In the genomic region with DNA sequence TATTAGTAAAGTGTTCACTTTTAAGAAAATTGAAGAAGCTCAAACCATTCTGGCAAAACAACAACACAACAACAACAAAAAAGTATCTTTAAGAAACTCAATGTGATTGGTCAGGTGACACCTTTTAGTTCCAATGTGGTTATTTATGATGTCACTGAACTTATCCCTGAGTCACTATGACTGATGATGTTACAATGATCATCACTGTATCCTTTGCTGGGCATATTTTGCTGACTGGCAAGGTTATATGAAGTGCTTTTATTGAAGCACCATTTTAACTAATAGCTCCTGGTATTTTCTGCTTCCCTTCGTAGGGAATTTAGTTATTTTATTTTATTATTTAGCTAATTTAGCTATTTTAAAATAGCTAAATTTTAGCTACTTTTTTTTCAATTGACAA, we compare ENCODE assay signal across 33 cellular contexts. TPM values are rescaled to one million over a fixed set of nuclear protein-coding genes. Genes with fewer than 3 reads are reported as not detected.
"Had no signal": no experiment of that assay in that cellular context is flagged by ENCODE, and none has a peak within 500 bp of the region (broad histone marks: within the 10 kb centered on the region; RNA-seq: fewer than 3 reads in every experiment).

A gene with protein sequence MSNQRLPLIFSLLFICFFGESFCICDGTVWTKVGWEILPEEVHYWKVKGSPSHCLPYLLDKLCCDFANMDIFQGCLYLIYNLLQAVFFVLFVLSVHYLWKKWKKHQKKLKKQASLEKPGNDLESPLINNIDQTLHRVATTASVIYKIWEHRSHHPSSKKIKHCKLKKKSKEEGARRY (plus strand): TSS at position 223 of the 400 bp plus-strand sequence. CDS start 184 bp downstream, outside the sequence.

- H3K36me3 ChIP-seq: ascending aorta, brain microvascular endothelial cell, esophagus squamous epithelium, heart left ventricle had no signal

- H3K4me1 ChIP-seq: ascending aorta, esophagus squamous epithelium, heart left ventricle had no signal

- H3K27me3 ChIP-seq: ascending aorta, brain microvascular endothelial cell, esophagus squamous epithelium, heart left ventricle had no signal

- ATAC-seq: activated CD4-positive, alpha-beta T cell treated with anti-CD3 and anti-CD28 coated beads for 36 hours; activated naive CD4-positive, alpha-beta T cell treated with anti-CD3 and anti-CD28 coated beads, Interleukin-2, amount 50 U/mL, for 72 hours; activated T-cell treated with anti-CD3 and anti-CD28 coated beads, Interleukin-2, amount 50 U/mL, for 72 hours; effector memory CD8-positive, alpha-beta T cell; heart left ventricle had no signal

- H3K4me3 ChIP-seq: ascending aorta, coronary artery, esophagus squamous epithelium, heart left ventricle had no signal

- H3K27ac ChIP-seq: ascending aorta, brain microvascular endothelial cell, coronary artery, esophagus squamous epithelium, heart left ventricle had no signal

- DNase-seq: activated CD4-positive, alpha-beta memory T cell treated with anti-CD3 and anti-CD28 coated beads, Interleukin-2, amount 10 ng/mL, durations not matched to agents 7 days and 5 days; activated CD4-positive, alpha-beta T cell treated with anti-CD3 and anti-CD28 coated beads for 36 hours; activated CD4-positive, alpha-beta T cell treated with anti-CD3 and anti-CD28 coated beads, Interleukin-2, amount 10 ng/mL, durations not matched to agents 7 days and 5 days; activated CD4-positive, alpha-beta T cell treated with anti-CD3 and anti-CD28 coated beads, Interleukin-2, amount 50 U/mL, for 4 hours; activated CD4-positive, CD25-positive, alpha-beta regulatory T cell; activated CD4-positive, CD25-positive, alpha-beta regulatory T cell treated with anti-CD3 and anti-CD28 coated beads, Interleukin-2, amount 50 U/mL, for 72 hours; activated CD8-positive, alpha-beta memory T cell treated with anti-CD3 and anti-CD28 coated beads, Interleukin-2, amount 50 U/mL, for 48 hours; activated gamma-delta T cell; activated naive CD4-positive, alpha-beta T cell; activated naive CD4-positive, alpha-beta T cell treated with anti-CD3 and anti-CD28 coated beads, Interleukin-2, amount 10 ng/mL, durations not matched to agents 7 days and 5 days; activated naive CD8-positive, alpha-beta T cell treated with anti-CD3 and anti-CD28 coated beads, Interleukin-2, amount 10 ng/mL, durations not matched to agents 7 days and 5 days; activated T-cell treated with anti-CD3 and anti-CD28 coated beads for 4 hours; activated T-cell treated with anti-CD3 and anti-CD28 coated beads, Interleukin-2, amount 50 U/mL, for 24 hours; activated T-cell treated with anti-CD3 and anti-CD28 coated beads, Interleukin-2, amount 50 U/mL, for 72 hours; brain microvascular endothelial cell; dermis blood vessel endothelial cell; effector CD4-positive, alpha-beta T cell; effector memory CD8-positive, alpha-beta T cell; esophagus squamous epithelium; foreskin fibroblast; glutamatergic neuron; heart left ventricle; T-helper 2 cell had no signal

- FAIRE-seq: bronchial epithelial cell, frontal cortex had no signal

RNA-seq across cellular contexts. Expression of the gene that starts here (rescaled TPM):
- total RNA-seq: activated CD4-positive, alpha-beta memory T cell treated with anti-CD3 and anti-CD28 coated beads, Interleukin-2, amount 10 ng/mL, durations not matched to agents 7 days and 5 days; activated CD4-positive, alpha-beta T cell treated with anti-CD3 and anti-CD28 coated beads for 36 hours; activated CD4-positive, alpha-beta T cell treated with anti-CD3 and anti-CD28 coated beads, Interleukin-2, amount 10 ng/mL, durations not matched to agents 7 days and 5 days; activated naive CD4-positive, alpha-beta T cell treated with anti-CD3 and anti-CD28 coated beads, Interleukin-2, amount 50 U/mL, for 72 hours; activated naive CD8-positive, alpha-beta T cell treated with anti-CD3 and anti-CD28 coated beads, Interleukin-2, amount 10 ng/mL, durations not matched to agents 7 days and 5 days; activated T-cell treated with anti-CD3 and anti-CD28 coated beads, Interleukin-2, amount 50 U/mL, for 72 hours; ascending aorta; bronchial epithelial cell; cardiac septum; cerebellum; dermis blood vessel endothelial cell; esophagus squamous epithelium; fibroblast of lung; frontal cortex; heart left ventricle; T-helper 1 cell treated with Interleukin-12 subunit alpha and Interleukin-12 subunit beta and Interleukin-4 antibody, amounts not matched to agents 30 ng/mL and 1 ng/mL, for 36 hours had no signal
- polyA plus RNA-seq: esophagus, fibroblast of lung, heart left ventricle had no signal
